ENCODE assay signal across 35 cellular contexts in the genomic region with DNA sequence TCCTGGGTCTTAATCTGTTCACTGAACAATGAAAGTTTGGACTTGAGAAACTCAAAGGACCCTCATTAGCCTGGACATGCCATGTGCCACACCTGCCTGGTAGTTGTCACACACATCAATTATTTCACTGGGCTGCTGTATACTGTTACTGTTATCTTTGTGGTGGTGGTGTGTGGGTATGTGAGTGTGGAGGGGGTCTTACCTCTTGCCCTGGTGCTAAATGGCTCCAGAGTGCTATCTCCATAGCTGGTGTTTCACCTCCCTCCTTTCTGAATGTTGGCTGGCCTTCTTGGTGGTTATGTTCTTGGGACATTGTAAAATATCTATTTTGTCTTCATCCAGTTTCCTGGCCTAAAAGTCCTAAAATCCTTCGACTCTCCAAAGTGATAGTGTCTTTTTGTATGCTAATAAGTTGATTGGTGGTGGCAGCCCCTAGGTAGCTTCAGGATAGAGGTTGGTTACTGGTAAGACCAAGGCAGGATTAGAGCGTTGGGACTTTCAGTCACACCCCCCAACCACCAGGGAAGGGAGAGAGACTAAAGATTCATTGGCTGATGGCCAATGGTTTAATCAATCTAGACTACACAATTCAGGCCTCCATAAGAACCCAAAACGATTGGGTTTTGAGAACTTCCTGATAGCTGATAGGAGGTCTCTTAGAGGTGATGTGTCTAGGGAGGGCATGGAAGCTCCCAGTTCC.
"Had no signal": no experiment of that assay in that cellular context is flagged by ENCODE, and none has a peak within 500 bp of the region (broad histone marks: within the 10 kb centered on the region; RNA-seq: fewer than 3 reads in every experiment).

No MANE protein-coding gene starts in this region.

- H3K4me1 ChIP-seq: adrenal gland, body of pancreas, breast epithelium had no signal

- H3K9me3 ChIP-seq: adrenal gland, body of pancreas, breast epithelium had no signal

- H3K27ac Mint-ChIP-seq: activated B cell treated with CpG ODN at 0.5 μM for 24 hours; activated CD4-positive, alpha-beta memory T cell treated with anti-CD3 and anti-CD28 coated beads for 36 hours; activated CD4-positive, alpha-beta T cell treated with anti-CD3 and anti-CD28 coated beads, Interleukin-2, amount 10 ng/mL, durations not matched to agents 24 days and 14 days; activated CD8-positive, alpha-beta memory T cell treated with anti-CD3 and anti-CD28 coated beads, Interleukin-2, amount 10 ng/mL, durations not matched to agents 7 days and 5 days; activated CD8-positive, alpha-beta T cell treated with anti-CD3 and anti-CD28 coated beads, Interleukin-2, amount 10 ng/mL, durations not matched to agents 7 days and 5 days; activated naive CD4-positive, alpha-beta T cell treated with anti-CD3 and anti-CD28 coated beads, Interleukin-2, amount 50 U/mL, for 72 hours; activated naive CD8-positive, alpha-beta T cell treated with anti-CD3 and anti-CD28 coated beads for 36 hours; activated T-cell treated with anti-CD3 and anti-CD28 coated beads, Interleukin-2, amount 50 U/mL, for 24 hours; activated T-helper 2 cell treated with anti-CD3 and anti-CD28 coated beads, Interferon-gamma antibody, Interleukin-2, Interleukin-4, amounts not matched to agents 10 μg/mL and 5 μg/mL and 100 μg/mL, durations not matched to agents 14 hours and 24 hours and 36 hours; T-helper 1 cell treated with Interleukin-12 subunit alpha and Interleukin-12 subunit beta and Interleukin-4 antibody, amounts not matched to agents 30 μg/mL and 1 μg/mL, for 36 hours; T-helper 2 cell treated with Interferon-gamma antibody and Interleukin-4, amounts not matched to agents 5 μg/mL and 100 μg/mL, for 36 hours had no signal

- H3K4me1 Mint-ChIP-seq: activated B cell treated with CpG ODN at 0.5 μM for 24 hours; activated CD4-positive, alpha-beta T cell treated with anti-CD3 and anti-CD28 coated beads, Interleukin-2, amount 10 ng/mL, durations not matched to agents 24 days and 14 days; activated CD8-positive, alpha-beta memory T cell treated with anti-CD3 and anti-CD28 coated beads, Interleukin-2, amount 10 ng/mL, durations not matched to agents 7 days and 5 days; activated naive CD8-positive, alpha-beta T cell treated with anti-CD3 and anti-CD28 coated beads for 36 hours had no signal

- ATAC-seq: activated CD8-positive, alpha-beta memory T cell treated with anti-CD3 and anti-CD28 coated beads, Interleukin-2, amount 10 ng/mL, durations not matched to agents 7 days and 5 days; activated CD8-positive, alpha-beta T cell treated with anti-CD3 and anti-CD28 coated beads, Interleukin-2, amount 10 ng/mL, durations not matched to agents 7 days and 5 days; activated naive CD4-positive, alpha-beta T cell treated with anti-CD3 and anti-CD28 coated beads, Interleukin-2, amount 50 U/mL, for 72 hours; body of pancreas had no signal

- H3K36me3 ChIP-seq: adrenal gland, brain microvascular endothelial cell, breast epithelium had no signal

- FAIRE-seq: astrocyte, TTC549 had no signal

- H3K4me3 ChIP-seq: adrenal gland, body of pancreas, breast epithelium had no signal

- H3K27me3 Mint-ChIP-seq: activated B cell treated with CpG ODN at 0.5 μM for 24 hours; activated CD8-positive, alpha-beta memory T cell treated with anti-CD3 and anti-CD28 coated beads, Interleukin-2, amount 10 ng/mL, durations not matched to agents 7 days and 5 days; activated T-cell treated with anti-CD3 and anti-CD28 coated beads, Interleukin-2, amount 50 U/mL, for 24 hours had no signal

- H3K27me3 ChIP-seq: adrenal gland, body of pancreas, brain microvascular endothelial cell, breast epithelium had no signal

- H3K36me3 Mint-ChIP-seq: activated CD4-positive, alpha-beta memory T cell treated with anti-CD3 and anti-CD28 coated beads for 36 hours; activated CD8-positive, alpha-beta memory T cell treated with anti-CD3 and anti-CD28 coated beads, Interleukin-2, amount 10 ng/mL, durations not matched to agents 7 days and 5 days; activated naive CD4-positive, alpha-beta T cell treated with anti-CD3 and anti-CD28 coated beads, Interleukin-2, amount 50 U/mL, for 72 hours; activated naive CD8-positive, alpha-beta T cell treated with anti-CD3 and anti-CD28 coated beads for 36 hours had no signal

- H3K9me3 Mint-ChIP-seq: activated B cell treated with CpG ODN at 0.5 μM for 24 hours; activated CD4-positive, alpha-beta memory T cell treated with anti-CD3 and anti-CD28 coated beads for 36 hours; activated CD4-positive, alpha-beta T cell treated with anti-CD3 and anti-CD28 coated beads, Interleukin-2, amount 10 ng/mL, durations not matched to agents 24 days and 14 days; activated T-helper 2 cell treated with anti-CD3 and anti-CD28 coated beads, Interferon-gamma antibody, Interleukin-2, Interleukin-4, amounts not matched to agents 10 μg/mL and 5 μg/mL and 100 μg/mL, durations not matched to agents 14 hours and 24 hours and 36 hours; T-helper 1 cell treated with Interleukin-12 subunit alpha and Interleukin-12 subunit beta and Interleukin-4 antibody, amounts not matched to agents 30 μg/mL and 1 μg/mL, for 36 hours; T-helper 2 cell treated with Interferon-gamma antibody and Interleukin-4, amounts not matched to agents 5 μg/mL and 100 μg/mL, for 36 hours had no signal

- H3K27ac ChIP-seq: adrenal gland, body of pancreas, brain microvascular endothelial cell, breast epithelium, VCaP had no signal

- DNase-seq: activated B cell treated with CpG ODN at 0.5 μM for 24 hours; activated CD4-positive, alpha-beta memory T cell treated with anti-CD3 and anti-CD28 coated beads for 36 hours; activated CD4-positive, alpha-beta T cell treated with anti-CD3 and anti-CD28 coated beads for 4 hours; activated CD4-positive, alpha-beta T cell treated with anti-CD3 and anti-CD28 coated beads, Interleukin-2, amount 10 ng/mL, durations not matched to agents 24 days and 14 days; activated CD4-positive, alpha-beta T cell treated with anti-CD3 and anti-CD28 coated beads, Interleukin-2, amount 50 U/mL, for 1 hour; activated CD4-positive, alpha-beta T cell treated with anti-CD3 and anti-CD28 coated beads, Interleukin-2, amount 50 U/mL, for 4 hours; activated CD4-positive, CD25-positive, alpha-beta regulatory T cell treated with anti-CD3 and anti-CD28 coated beads, Interleukin-2, amount 50 U/mL, for 72 hours; activated CD8-positive, alpha-beta memory T cell treated with anti-CD3 and anti-CD28 coated beads for 24 hours; activated CD8-positive, alpha-beta memory T cell treated with anti-CD3 and anti-CD28 coated beads, Interleukin-2, amount 10 ng/mL, durations not matched to agents 7 days and 5 days; activated CD8-positive, alpha-beta memory T cell treated with anti-CD3 and anti-CD28 coated beads, Interleukin-2, amount 50 U/mL, for 48 hours; activated CD8-positive, alpha-beta T cell treated with anti-CD3 and anti-CD28 coated beads, Interleukin-2, amount 10 ng/mL, durations not matched to agents 7 days and 5 days; activated effector memory CD4-positive, alpha-beta T cell treated with Interleukin-2 at 50 U/mL for 16 hours; activated gamma-delta T cell; activated naive CD4-positive, alpha-beta T cell treated with anti-CD3 and anti-CD28 coated beads, Interleukin-2, amount 50 U/mL, for 16 hours; activated naive CD4-positive, alpha-beta T cell treated with Interleukin-2 at 50 U/mL for 16 hours; activated naive CD8-positive, alpha-beta T cell treated with anti-CD3 and anti-CD28 coated beads for 36 hours; activated T-cell treated with anti-CD3 and anti-CD28 coated beads, Interleukin-2, amount 50 U/mL, for 24 hours; activated T-cell treated with anti-CD3 and anti-CD28 coated beads, Interleukin-2, amount 50 U/mL, for 48 hours; adrenal gland; amniotic stem cell; aorta; body of pancreas; brain microvascular endothelial cell; central memory CD4-positive, alpha-beta T cell; T-helper 1 cell; T-helper 2 cell; T-helper 9 cell had no signal

- H3K4me3 Mint-ChIP-seq: activated B cell treated with CpG ODN at 0.5 μM for 24 hours; activated CD4-positive, alpha-beta memory T cell treated with anti-CD3 and anti-CD28 coated beads for 36 hours; activated CD4-positive, alpha-beta T cell treated with anti-CD3 and anti-CD28 coated beads, Interleukin-2, amount 10 ng/mL, durations not matched to agents 24 days and 14 days; activated CD8-positive, alpha-beta memory T cell treated with anti-CD3 and anti-CD28 coated beads, Interleukin-2, amount 10 ng/mL, durations not matched to agents 7 days and 5 days; activated CD8-positive, alpha-beta T cell treated with anti-CD3 and anti-CD28 coated beads, Interleukin-2, amount 10 ng/mL, durations not matched to agents 7 days and 5 days; activated naive CD8-positive, alpha-beta T cell treated with anti-CD3 and anti-CD28 coated beads for 36 hours; activated T-cell treated with anti-CD3 and anti-CD28 coated beads, Interleukin-2, amount 50 U/mL, for 24 hours; T-helper 1 cell treated with Interleukin-12 subunit alpha and Interleukin-12 subunit beta and Interleukin-4 antibody, amounts not matched to agents 30 μg/mL and 1 μg/mL, for 36 hours; T-helper 2 cell treated with Interferon-gamma antibody and Interleukin-4, amounts not matched to agents 5 μg/mL and 100 μg/mL, for 36 hours had no signal
